ENCODE assay signal across 19 cellular contexts in genomic region chr7:16235152-16235526, GRCh38.
DNase-seq lines count a peak whose midpoint lies in the region; ATAC-seq and TF ChIP-seq lines count a peak whose summit lies in the region.
"Had no signal": no experiment of that assay in that cellular context is flagged by ENCODE, and none has a peak within 500 bp of the region (broad histone marks: within the 10 kb centered on the region; RNA-seq: fewer than 3 reads in every experiment).

No MANE protein-coding gene starts in this region.

- H3K36me3 ChIP-seq in right atrium auricular region (no peaks in the 10 kb centered on the region), adipocyte (ENCODE audit: control insufficient read depth, insufficient read depth, low read length, severe bottlenecking) (no peaks in the 10 kb centered on the region), smooth muscle cell (ENCODE audit: low read depth) (no peaks in the 10 kb centered on the region)

- DNase-seq in right atrium auricular region (ENCODE audit: low spot score) (no peak), Right ventricle myocardium inferior (ENCODE audit: missing footprints) (no peak), adipocyte (ENCODE audit: low read depth) (peak; percentile 3), smooth muscle cell (lab: John Stamatoyannopoulos, UW; ENCODE audit: unreplicated experiment) (no peak), RPMI8226 (no peak), GM19238 (ENCODE audit: insufficient read length, low spot score) (no peak), T-helper 9 cell (no peak)
- DNase-seq: ACHN; C1 segment of cervical spinal cord; CD4-positive, CD25-positive, alpha-beta regulatory T cell; CD8-positive, alpha-beta memory T cell; COR-L47; GDM1; H7; HFFc6; IMR-90 had no signal

- H3K79me2 ChIP-seq in smooth muscle cell (ENCODE audit: low read depth), result no peaks in the 10 kb centered on the region

- H3K9me3 ChIP-seq in right atrium auricular region (peaks cover 0 to 31% of the 10 kb centered on the region in 2 donors), adipocyte (ENCODE audit: control insufficient read depth, low read length) (peaks cover 10% of the 10 kb centered on the region), smooth muscle cell (replicated peaks; ENCODE audit: low read depth) (peaks cover 4% of the 10 kb centered on the region)

- intact Hi-C loops in Right ventricle myocardium inferior (cut with DNase I), result no loop called here

- peak overlapping the region; percentile 9 for H3K4me2 ChIP-seq in smooth muscle cell
- H3K4me2 ChIP-seq: GM23338 had no signal

- no peaks in the 10 kb centered on the region for H4K20me1 ChIP-seq in smooth muscle cell (ENCODE audit: low read depth)

- ATAC-seq in Right ventricle myocardium inferior, result no peak
- ATAC-seq: GM23338, HCT116 had no signal

- H3K27ac ChIP-seq in right atrium auricular region (peak overlapping the region; percentile 17 to 79), smooth muscle cell (ENCODE audit: low read depth) (peak overlapping the region; percentile 11)

- H2AFZ ChIP-seq in smooth muscle cell (ENCODE audit: low read depth), result no peak overlapping the region
- H2AFZ ChIP-seq: GM23338 had no signal

- H3K4me3 ChIP-seq in right atrium auricular region (no peak overlapping the region), adipocyte (ENCODE audit: low read length) (no peak overlapping the region), smooth muscle cell (no peak overlapping the region)
- H3K4me3 ChIP-seq: GM23338 had no signal

- 45% methylated on average over 2 of the region's 2 CpGs for WGBS in smooth muscle cell (ENCODE audit: low lambda C conversion rate)

- no peaks in the 10 kb centered on the region for H3F3A ChIP-seq in smooth muscle cell (ENCODE audit: low read depth)

- TF ChIP-seq CTCF in right atrium auricular region (IDR thresholded peaks at IDR 0.05), result no peak
- TF ChIP-seq CTCF in smooth muscle cell (IDR thresholded peaks at IDR 0.05; ENCODE audit: borderline replicate concordance, insufficient read depth, poor library complexity, severe bottlenecking), result no peak

- H3K4me1 ChIP-seq in right atrium auricular region (peaks cover 0 to 5% of the 10 kb centered on the region in 2 donors), adipocyte (ENCODE audit: control insufficient read depth, insufficient read depth, low read length) (no peaks in the 10 kb centered on the region), smooth muscle cell (ENCODE audit: low read depth) (no peaks in the 10 kb centered on the region)

- H3K9ac ChIP-seq in adipocyte (ENCODE audit: low read length), result no peak overlapping the region
- no peak overlapping the region for H3K9ac ChIP-seq in smooth muscle cell (ENCODE audit: low read depth)

- H3K27me3 ChIP-seq in right atrium auricular region, result no peaks in the 10 kb centered on the region
- no peaks in the 10 kb centered on the region for H3K27me3 ChIP-seq in adipocyte (replicated peaks; ENCODE audit: control insufficient read depth, insufficient read depth, low read length)
- H3K27me3 ChIP-seq in smooth muscle cell (ENCODE audit: low read depth), result no peaks in the 10 kb centered on the region
- H3K27me3 ChIP-seq: BE2C had no signal
